In the genomic region with DNA sequence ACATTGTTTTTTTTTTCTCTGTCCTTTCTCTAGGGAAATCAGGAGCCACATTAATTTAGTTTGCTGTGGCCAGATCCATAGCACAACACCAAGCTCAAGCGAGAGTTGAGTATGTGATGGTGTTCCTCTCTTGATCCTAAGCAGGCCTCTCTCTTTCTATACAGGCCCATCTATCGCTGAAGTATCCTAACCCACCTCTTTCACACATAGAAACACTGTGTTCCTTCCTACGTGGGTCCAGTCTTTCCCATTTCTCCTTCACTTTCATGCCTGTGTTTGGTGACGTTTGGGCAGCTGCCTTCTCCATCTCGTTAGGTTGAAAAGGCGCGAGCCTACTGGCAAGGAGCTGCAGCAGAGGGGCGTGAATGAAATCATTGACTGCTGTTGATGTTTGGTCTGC, we compare ENCODE assay signal across 10 cellular contexts. TPM values are rescaled to one million over a fixed set of nuclear protein-coding genes. Genes with fewer than 3 reads are reported as not detected.
DNase-seq lines count a peak whose midpoint lies in the region; FAIRE-seq and TF ChIP-seq lines count a peak whose summit lies in the region.
"Had no signal": no experiment of that assay in that cellular context is flagged by ENCODE, and none has a peak within 500 bp of the region (broad histone marks: within the 10 kb centered on the region; RNA-seq: fewer than 3 reads in every experiment).

No MANE protein-coding gene starts in this region.

- H3K36me3 ChIP-seq in Karpas-422 (ENCODE audit: insufficient read depth, low read length) (peaks cover 27% of the 10 kb centered on the region), neuronal stem cell (replicated peaks in 1 of 2; ENCODE audit: control insufficient read depth in 2 of 2, insufficient read depth in 2 of 2, low read length in 2 of 2) (peaks cover 14 to 52% of the 10 kb centered on the region in 2 donors)

- H3K27ac Mint-ChIP-seq in T-helper 1 cell treated with Interleukin-12 subunit alpha and Interleukin-12 subunit beta and Interleukin-4 antibody, amounts not matched to agents 30 μg/mL and 1 μg/mL, for 36 hours = peak overlapping the region; percentile 82
- H3K27ac Mint-ChIP-seq in chondrocyte (ENCODE audit: unreplicated experiment) = peak overlapping the region; percentile 83

- no peak for FAIRE-seq in urothelium cell line (lab: Jason Lieb, UNC)
- FAIRE-seq: A204.1 had no signal

- H3K4me1 Mint-ChIP-seq in T-helper 1 cell treated with Interleukin-12 subunit alpha and Interleukin-12 subunit beta and Interleukin-4 antibody, amounts not matched to agents 30 μg/mL and 1 μg/mL, for 36 hours (ENCODE audit: low read depth) = peaks cover 41% of the 10 kb centered on the region
- peaks cover 52% of the 10 kb centered on the region for H3K4me1 Mint-ChIP-seq in chondrocyte (ENCODE audit: low read depth)

- H3K4me1 ChIP-seq in Karpas-422 (ENCODE audit: low read length) (peaks cover 63% of the 10 kb centered on the region), neuronal stem cell (ENCODE audit: control insufficient read depth in 2 of 2, insufficient read depth in 1 of 2, low read depth in 1 of 2, low read length in 2 of 2) (peaks cover 4 to 7% of the 10 kb centered on the region in 2 donors)

- no peak overlapping the region for H2BK120ac ChIP-seq in neuronal stem cell (ENCODE audit: low read depth, low read length)

- H4K20me1 ChIP-seq in Karpas-422 (ENCODE audit: insufficient read depth, low read depth, low read length) = no peaks in the 10 kb centered on the region

- H3K4me2 ChIP-seq in Karpas-422 (ENCODE audit: low read depth, low read length, poor library complexity, severe bottlenecking) (peak overlapping the region; percentile 99), neuronal stem cell (ENCODE audit: insufficient read depth, low read length, poor library complexity, severe bottlenecking) (no peak overlapping the region)

- peak overlapping the region; percentile 88 for H3K4me3 Mint-ChIP-seq in T-helper 1 cell treated with Interleukin-12 subunit alpha and Interleukin-12 subunit beta and Interleukin-4 antibody, amounts not matched to agents 30 μg/mL and 1 μg/mL, for 36 hours
- no peak overlapping the region for H3K4me3 Mint-ChIP-seq in chondrocyte (ENCODE audit: unreplicated experiment)

- no peaks in the 10 kb centered on the region for H3K9me3 Mint-ChIP-seq in T-helper 1 cell treated with Interleukin-12 subunit alpha and Interleukin-12 subunit beta and Interleukin-4 antibody, amounts not matched to agents 30 μg/mL and 1 μg/mL, for 36 hours
- H3K9me3 Mint-ChIP-seq in chondrocyte (ENCODE audit: low read depth) = no peaks in the 10 kb centered on the region

- H3K27ac ChIP-seq in Karpas-422 (ENCODE audit: low read length) (peak overlapping the region; percentile 81), neuronal stem cell (replicated peaks; ENCODE audit: low read length) (no peak overlapping the region)

- H2BK12ac ChIP-seq in neuronal stem cell (ENCODE audit: low read length) = no peak overlapping the region

- no peaks in the 10 kb centered on the region for H3K27me3 ChIP-seq in Karpas-422 (ENCODE audit: low read length)
- H3K27me3 ChIP-seq in neuronal stem cell (ENCODE audit: control insufficient read depth in 3 of 3, insufficient read depth in 3 of 3, low read depth in 1 of 3, low read length in 3 of 3) = no peaks in the 10 kb centered on the region

- DNase-seq in T-helper 1 cell (no peak), Karpas-422 (no peak), chondrocyte (ENCODE audit: low spot score) (no peak), neuronal stem cell (ENCODE audit: low spot score) (no peak), urothelium cell line (ENCODE audit: low spot score) (no peak), AG20443 (ENCODE audit: low spot score) (no peak), NCI-H2029 (lab: John Stamatoyannopoulos, UW) (no peak)
- DNase-seq: stimulated activated naive CD4-positive, alpha-beta T cell treated with Interleukin-2 at 50 U/mL for 16 hours had no signal

- peak overlapping the region; percentile 82; the same call in 1 of the 2 replicates for H3K4me3 ChIP-seq in Karpas-422 (ENCODE audit: low read length)
- H3K4me3 ChIP-seq in neuronal stem cell (ENCODE audit: low read length in 2 of 2) = no peak overlapping the region

- no peak overlapping the region for H3K4ac ChIP-seq in neuronal stem cell (ENCODE audit: low read length)

- no peaks in the 10 kb centered on the region for H3K27me3 Mint-ChIP-seq in T-helper 1 cell treated with Interleukin-12 subunit alpha and Interleukin-12 subunit beta and Interleukin-4 antibody, amounts not matched to agents 30 μg/mL and 1 μg/mL, for 36 hours (ENCODE audit: low read depth)
- H3K27me3 Mint-ChIP-seq in chondrocyte (ENCODE audit: low read depth) = no peaks in the 10 kb centered on the region

- no peak overlapping the region for H4K8ac ChIP-seq in neuronal stem cell (ENCODE audit: low read depth, low read length)

- H3K18ac ChIP-seq in neuronal stem cell (ENCODE audit: low read length) = no peak overlapping the region

- peaks cover 76% of the 10 kb centered on the region for H3K79me2 ChIP-seq in Karpas-422 (ENCODE audit: low read length)

- H3K23ac ChIP-seq in neuronal stem cell (ENCODE audit: low read depth, low read length, poor library complexity) = no peak overlapping the region

- no peaks in the 10 kb centered on the region for H3K79me1 ChIP-seq in neuronal stem cell (ENCODE audit: low read depth, low read length)

- H4K91ac ChIP-seq in neuronal stem cell (ENCODE audit: low read depth, low read length, poor library complexity) = peak overlapping the region; percentile 19

- no peak overlapping the region for H3K14ac ChIP-seq in neuronal stem cell (ENCODE audit: low read length)

- no peak for TF ChIP-seq CTCF in chondrocyte (IDR thresholded peaks at IDR 0.05)

- peaks cover 40% of the 10 kb centered on the region for H3K36me3 Mint-ChIP-seq in T-helper 1 cell treated with Interleukin-12 subunit alpha and Interleukin-12 subunit beta and Interleukin-4 antibody, amounts not matched to agents 30 μg/mL and 1 μg/mL, for 36 hours (ENCODE audit: low read depth)
- H3K36me3 Mint-ChIP-seq in chondrocyte (ENCODE audit: low read depth) = peaks cover 21% of the 10 kb centered on the region

- H2AK5ac ChIP-seq in neuronal stem cell (ENCODE audit: low read depth, low read length) = no peak overlapping the region

- no peaks in the 10 kb centered on the region for H3K9me2 ChIP-seq in Karpas-422 (replicated peaks; ENCODE audit: insufficient read depth, low read length)

- H3K9me3 ChIP-seq in Karpas-422 (ENCODE audit: low read length) (no peaks in the 10 kb centered on the region), neuronal stem cell (replicated peaks in 1 of 2; ENCODE audit: control insufficient read depth in 2 of 2, insufficient read depth in 1 of 2, low read depth in 1 of 2, low read length in 2 of 2) (no peaks in the 10 kb centered on the region)

- H2BK5ac ChIP-seq in neuronal stem cell (ENCODE audit: low read length) = no peak overlapping the region

- H2BK15ac ChIP-seq in neuronal stem cell (ENCODE audit: low read length) = no peak overlapping the region

- no peak overlapping the region for H2AFZ ChIP-seq in Karpas-422 (ENCODE audit: low read length)
- H2AFZ ChIP-seq in neuronal stem cell (ENCODE audit: low read length) = no peak overlapping the region

- WGBS in neuronal stem cell (ENCODE audit: extremely low coverage in 2 of 2, insufficient read length in 2 of 2, insufficient replicate concordance in 1 of 2), 2 donors = no CpG with 5 or more reads among the region's 8 CpGs

- no peak overlapping the region for H3K9ac ChIP-seq in Karpas-422 (ENCODE audit: low read length)
- no peak overlapping the region for H3K9ac ChIP-seq in neuronal stem cell (ENCODE audit: low read depth, low read length, poor library complexity)

RNA-seq across cellular contexts. Expression of gene PACS1, which starts 2.4 kb away (rescaled TPM):
- 60.5 and 81.1 TPM in 2 replicates for total RNA-seq in Karpas-422 (2014; rRNA removed; shearing (Covaris generic); ENCODE audit: low replicate concordance)
- total RNA-seq in chondrocyte = 74.4 to 90.7 TPM (median 85.7 TPM) in 3 replicates
- 20.7 TPM for polyA plus RNA-seq in neuronal stem cell (2013, experiment 1 of 2)
- polyA plus RNA-seq in neuronal stem cell (2013, experiment 2 of 2) = 21.7 TPM

RNA-seq across cellular contexts. Expression of gene SF3B2, which starts 20.4 kb away (rescaled TPM):
- total RNA-seq in Karpas-422 (2014; rRNA removed; shearing (Covaris generic); ENCODE audit: low replicate concordance) = 89.0 and 166 TPM in 2 replicates
- total RNA-seq in chondrocyte = 142 to 169 TPM (median 143 TPM) in 3 replicates
- 125 TPM for polyA plus RNA-seq in neuronal stem cell (2013, experiment 1 of 2)
- polyA plus RNA-seq in neuronal stem cell (2013, experiment 2 of 2) = 126 TPM

RNA-seq across cellular contexts. Expression of gene GAL3ST3, which starts 23.6 kb away (rescaled TPM):
- not detected in 2 replicates for total RNA-seq in Karpas-422 (2014; rRNA removed; shearing (Covaris generic); ENCODE audit: low replicate concordance)
- total RNA-seq in chondrocyte = 1.1 to 2.0 TPM (median 1.8 TPM) in 3 replicates
- polyA plus RNA-seq in neuronal stem cell (2013, experiment 1 of 2) = 24.0 TPM
- polyA plus RNA-seq in neuronal stem cell (2013, experiment 2 of 2) = 23.0 TPM

RNA-seq across cellular contexts. Expression of gene CATSPER1, which starts 46.2 kb away (rescaled TPM):
- total RNA-seq in Karpas-422 (2014; rRNA removed; shearing (Covaris generic); ENCODE audit: low replicate concordance) = not detected in 2 replicates
- total RNA-seq in chondrocyte = 0.44 TPM in 1 of 3 replicates, not detected in the others
- 0.07 TPM for polyA plus RNA-seq in neuronal stem cell (2013, experiment 1 of 2)
- not detected for polyA plus RNA-seq in neuronal stem cell (2013, experiment 2 of 2)
